In genomic region chr9:14281136-14281795, GRCh38 we compare ENCODE assay signal across 19 cellular contexts. TPM values are rescaled to one million over a fixed set of nuclear protein-coding genes. Genes with fewer than 3 reads are reported as not detected.
DNase-seq lines count a peak whose midpoint lies in the region; ATAC-seq and TF ChIP-seq lines count a peak whose summit lies in the region.
"Had no signal": no experiment of that assay in that cellular context is flagged by ENCODE, and none has a peak within 500 bp of the region (broad histone marks: within the 10 kb centered on the region; RNA-seq: fewer than 3 reads in every experiment).

No MANE protein-coding gene starts in this region.

- no peak overlapping the region for H4K5ac ChIP-seq in H9 (ENCODE audit: insufficient read length, low read depth, low read length)

- no peak overlapping the region for H3K4ac ChIP-seq in H9 (ENCODE audit: low read depth, low read length)

- H3K4me2 ChIP-seq in H9 (ENCODE audit: insufficient read depth, insufficient read length, low read length) = no peak overlapping the region

- no peak overlapping the region for H2BK20ac ChIP-seq in H9 (ENCODE audit: low read depth, low read length, poor library complexity, severe bottlenecking)

- no peak overlapping the region for H3K14ac ChIP-seq in H9 (ENCODE audit: insufficient read depth, low read length)

- no peak overlapping the region for H3K56ac ChIP-seq in H9 (ENCODE audit: insufficient read length, low read depth, low read length)

- no peak overlapping the region for H2BK15ac ChIP-seq in H9 (ENCODE audit: low read depth, low read length)

- H3T11ph ChIP-seq in H9 (ENCODE audit: low read length) = no peak overlapping the region

- no peaks in the 10 kb centered on the region for H3K79me2 ChIP-seq in H9 (ENCODE audit: insufficient read depth, low read length)

- H3K27ac Mint-ChIP-seq in H9 = no peak overlapping the region
- H3K27ac Mint-ChIP-seq: activated T-helper 2 cell treated with anti-CD3 and anti-CD28 coated beads, Interferon-gamma antibody, Interleukin-2, Interleukin-4, amounts not matched to agents 10 μg/mL and 5 μg/mL and 100 μg/mL, durations not matched to agents 14 hours and 24 hours and 36 hours; memory B cell; nephron progenitor cell had no signal

- no peak overlapping the region for H2BK12ac ChIP-seq in H9 (ENCODE audit: insufficient read length, low read depth, low read length)

- H3K4me1 Mint-ChIP-seq in H9 = peaks cover 14 to 28% of the 10 kb centered on the region in 2 experiments
- H3K4me1 Mint-ChIP-seq: memory B cell had no signal

- ATAC-seq in GM18861 (IDR thresholded peaks at IDR 0.05; ENCODE audit: unreplicated experiment) = peak; percentile 80
- ATAC-seq in HG03175 (IDR thresholded peaks at IDR 0.05; ENCODE audit: unreplicated experiment) = peak; percentile 45

- H3K23me2 ChIP-seq in H9 (ENCODE audit: insufficient read length, low read depth, low read length, poor library complexity, severe bottlenecking) = no peaks in the 10 kb centered on the region

- no peaks in the 10 kb centered on the region for H3K79me1 ChIP-seq in H9 (ENCODE audit: insufficient read depth, low read depth, low read length, poor library complexity, severe bottlenecking)

- H3K9me3 ChIP-seq in adipocyte (ENCODE audit: control insufficient read depth, low read length) = no peaks in the 10 kb centered on the region
- H3K9me3 ChIP-seq in muscle layer of colon (ENCODE audit: low read length) = no peaks in the 10 kb centered on the region
- no peaks in the 10 kb centered on the region for H3K9me3 ChIP-seq in H9 (ENCODE audit: control insufficient read depth, low read depth, low read length)
- H3K9me3 ChIP-seq: prostate gland had no signal

- WGBS in H9 (ENCODE audit: extremely low coverage, insufficient read length, low lambda C conversion rate) = no CpG with 5 or more reads among the region's 1 CpG

- no peaks in the 10 kb centered on the region for H3K27me3 Mint-ChIP-seq in H9 (ENCODE audit: low read depth)

- H3K27ac ChIP-seq in muscle layer of colon (ENCODE audit: low read depth, low read length) (peak overlapping the region; percentile 17), H9 (ENCODE audit: insufficient read length, low read depth, low read length) (no peak overlapping the region)
- H3K27ac ChIP-seq: prostate gland had no signal

- no peak overlapping the region for H2BK120ac ChIP-seq in H9 (ENCODE audit: low read depth, low read length, poor library complexity, severe bottlenecking)

- no peak overlapping the region for H4K8ac ChIP-seq in H9 (replicated peaks; ENCODE audit: insufficient read length, low read depth, low read length)

- no peak overlapping the region for H3K4me3 Mint-ChIP-seq in H9
- H3K4me3 Mint-ChIP-seq: memory B cell, nephron progenitor cell had no signal

- H4K20me1 ChIP-seq in H9 (ENCODE audit: control insufficient read depth, insufficient read depth, insufficient read length) = no peaks in the 10 kb centered on the region

- TF ChIP-seq CTCF in GM20000 (IDR thresholded peaks at IDR 0.05; ENCODE audit: extremely low read depth, missing control alignments) = no peak
- TF ChIP-seq CTCF in H9 (conservative IDR thresholded peaks at IDR 0.05) = no peak

- DNase-seq in adipocyte (ENCODE audit: low read depth) = peak; percentile 36
- no peak for DNase-seq in GM20000 (ENCODE audit: low spot score)
- no peak for DNase-seq in activated CD4-positive, alpha-beta T cell treated with anti-CD3 and anti-CD28 coated beads for 4 hours
- no peak for DNase-seq in H9
- no peak for DNase-seq in DMS153 (lab: John Stamatoyannopoulos, UW)
- DNase-seq: central memory CD4-positive, alpha-beta T cell; effector memory CD4-positive, alpha-beta T cell; islet precursor cell; nephron progenitor cell; Right ventricle myocardium superior; small intestine; stimulated activated CD4-positive, alpha-beta T cell treated with anti-CD3 and anti-CD28 coated beads, Interleukin-4, amount 100 ng/mL, for 4 hours; T-helper 2 cell had no signal

- peak overlapping the region; percentile 22 for H3K4me3 ChIP-seq in adipocyte (ENCODE audit: low read length)
- peak overlapping the region in 1 of 2 donors; percentile 12 for H3K4me3 ChIP-seq in muscle layer of colon (ENCODE audit: low read depth in 1 of 2, low read length in 2 of 2)
- H3K4me3 ChIP-seq: prostate gland had no signal

- H3K27me3 ChIP-seq in adipocyte (replicated peaks; ENCODE audit: control insufficient read depth, insufficient read depth, low read length) (no peaks in the 10 kb centered on the region), muscle layer of colon (ENCODE audit: control insufficient read depth in 1 of 2, insufficient read depth in 2 of 2, low read length in 2 of 2) (no peaks in the 10 kb centered on the region), H9 (ENCODE audit: insufficient read depth, low read length) (no peaks in the 10 kb centered on the region)

- no peak overlapping the region for H2AFZ ChIP-seq in H9 (ENCODE audit: low read length)

- no peaks in the 10 kb centered on the region for H3K36me3 Mint-ChIP-seq in H9 (ENCODE audit: insufficient read depth in 1 of 3, low read depth in 3 of 3)
- H3K36me3 Mint-ChIP-seq: memory B cell had no signal

- H3K9ac ChIP-seq in adipocyte (ENCODE audit: low read length) = no peak overlapping the region
- no peak overlapping the region for H3K9ac ChIP-seq in muscle layer of colon (ENCODE audit: low read length)
- H3K9ac ChIP-seq in H9 (ENCODE audit: extremely low read depth, insufficient read length, low read length) = no peak overlapping the region

- no peak overlapping the region for H2BK5ac ChIP-seq in H9 (ENCODE audit: insufficient read length, low read length)

- H4K91ac ChIP-seq in H9 (ENCODE audit: insufficient read length, low read depth, low read length) = no peak overlapping the region

- no peak overlapping the region for H2AK5ac ChIP-seq in H9 (ENCODE audit: insufficient read length, low read length)

- H3K18ac ChIP-seq in H9 (ENCODE audit: insufficient read length, low read depth, low read length) = no peak overlapping the region

- H3K9me3 Mint-ChIP-seq in H9 = no peaks in the 10 kb centered on the region
- H3K9me3 Mint-ChIP-seq: activated T-helper 2 cell treated with anti-CD3 and anti-CD28 coated beads, Interferon-gamma antibody, Interleukin-2, Interleukin-4, amounts not matched to agents 10 μg/mL and 5 μg/mL and 100 μg/mL, durations not matched to agents 14 hours and 24 hours and 36 hours; memory B cell; nephron progenitor cell had no signal

- no peak overlapping the region for H3K23ac ChIP-seq in H9 (ENCODE audit: insufficient read length, low read depth, low read length)

- H3K4me1 ChIP-seq in adipocyte (ENCODE audit: control insufficient read depth, insufficient read depth, low read length) (peaks cover 44% of the 10 kb centered on the region), muscle layer of colon (ENCODE audit: insufficient read depth, low read length) (peaks cover 53% of the 10 kb centered on the region), H9 (ENCODE audit: insufficient read depth, low read length) (no peaks in the 10 kb centered on the region)
- H3K4me1 ChIP-seq: prostate gland had no signal

- H3K36me3 ChIP-seq in adipocyte (ENCODE audit: control insufficient read depth, insufficient read depth, low read length, severe bottlenecking) (no peaks in the 10 kb centered on the region), muscle layer of colon (ENCODE audit: insufficient read depth, low read length) (no peaks in the 10 kb centered on the region)
- H3K36me3 ChIP-seq: prostate gland had no signal

RNA-seq across cellular contexts. Expression of gene NFIB, which starts 32.7 kb away (rescaled TPM):
- total RNA-seq in H9 (2021) = 13.3 and 14.3 TPM in 2 replicates
- total RNA-seq: activated T-helper 2 cell treated with anti-CD3 and anti-CD28 coated beads, Interferon-gamma antibody, Interleukin-2, Interleukin-4, amounts not matched to agents 10 μg/mL and 5 μg/mL and 100 μg/mL, durations not matched to agents 14 hours and 24 hours and 36 hours had no signal
